ENCODE assay signal across 1 cellular context in genomic region chr5:42985129-42986037, GRCh38.
TF ChIP-seq lines count a peak whose summit lies in the region.

No MANE protein-coding gene starts in this region.

TF ChIP-seq in K562, 482 proteins besides CTCF, POLR2A, EP300 and RAD21 (continued from another document and continues in another):
- TF ChIP-seq, protein P1, sequence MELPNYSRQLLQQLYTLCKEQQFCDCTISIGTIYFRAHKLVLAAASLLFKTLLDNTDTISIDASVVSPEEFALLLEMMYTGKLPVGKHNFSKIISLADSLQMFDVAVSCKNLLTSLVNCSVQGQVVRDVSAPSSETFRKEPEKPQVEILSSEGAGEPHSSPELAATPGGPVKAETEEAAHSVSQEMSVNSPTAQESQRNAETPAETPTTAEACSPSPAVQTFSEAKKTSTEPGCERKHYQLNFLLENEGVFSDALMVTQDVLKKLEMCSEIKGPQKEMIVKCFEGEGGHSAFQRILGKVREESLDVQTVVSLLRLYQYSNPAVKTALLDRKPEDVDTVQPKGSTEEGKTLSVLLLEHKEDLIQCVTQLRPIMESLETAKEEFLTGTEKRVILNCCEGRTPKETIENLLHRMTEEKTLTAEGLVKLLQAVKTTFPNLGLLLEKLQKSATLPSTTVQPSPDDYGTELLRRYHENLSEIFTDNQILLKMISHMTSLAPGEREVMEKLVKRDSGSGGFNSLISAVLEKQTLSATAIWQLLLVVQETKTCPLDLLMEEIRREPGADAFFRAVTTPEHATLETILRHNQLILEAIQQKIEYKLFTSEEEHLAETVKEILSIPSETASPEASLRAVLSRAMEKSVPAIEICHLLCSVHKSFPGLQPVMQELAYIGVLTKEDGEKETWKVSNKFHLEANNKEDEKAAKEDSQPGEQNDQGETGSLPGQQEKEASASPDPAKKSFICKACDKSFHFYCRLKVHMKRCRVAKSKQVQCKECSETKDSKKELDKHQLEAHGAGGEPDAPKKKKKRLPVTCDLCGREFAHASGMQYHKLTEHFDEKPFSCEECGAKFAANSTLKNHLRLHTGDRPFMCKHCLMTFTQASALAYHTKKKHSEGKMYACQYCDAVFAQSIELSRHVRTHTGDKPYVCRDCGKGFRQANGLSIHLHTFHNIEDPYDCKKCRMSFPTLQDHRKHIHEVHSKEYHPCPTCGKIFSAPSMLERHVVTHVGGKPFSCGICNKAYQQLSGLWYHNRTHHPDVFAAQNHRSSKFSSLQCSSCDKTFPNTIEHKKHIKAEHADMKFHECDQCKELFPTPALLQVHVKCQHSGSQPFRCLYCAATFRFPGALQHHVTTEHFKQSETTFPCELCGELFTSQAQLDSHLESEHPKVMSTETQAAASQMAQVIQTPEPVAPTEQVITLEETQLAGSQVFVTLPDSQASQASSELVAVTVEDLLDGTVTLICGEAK (IDR thresholded peaks at IDR 0.05) = no peak
- TF ChIP-seq, protein P1 (CRISPR knock-in tag; IDR thresholded peaks at IDR 0.05) = no peak
- TF ChIP-seq PHTF2 (CRISPR knock-in tag; IDR thresholded peaks at IDR 0.05) = no peak
- TF ChIP-seq, protein P2, sequence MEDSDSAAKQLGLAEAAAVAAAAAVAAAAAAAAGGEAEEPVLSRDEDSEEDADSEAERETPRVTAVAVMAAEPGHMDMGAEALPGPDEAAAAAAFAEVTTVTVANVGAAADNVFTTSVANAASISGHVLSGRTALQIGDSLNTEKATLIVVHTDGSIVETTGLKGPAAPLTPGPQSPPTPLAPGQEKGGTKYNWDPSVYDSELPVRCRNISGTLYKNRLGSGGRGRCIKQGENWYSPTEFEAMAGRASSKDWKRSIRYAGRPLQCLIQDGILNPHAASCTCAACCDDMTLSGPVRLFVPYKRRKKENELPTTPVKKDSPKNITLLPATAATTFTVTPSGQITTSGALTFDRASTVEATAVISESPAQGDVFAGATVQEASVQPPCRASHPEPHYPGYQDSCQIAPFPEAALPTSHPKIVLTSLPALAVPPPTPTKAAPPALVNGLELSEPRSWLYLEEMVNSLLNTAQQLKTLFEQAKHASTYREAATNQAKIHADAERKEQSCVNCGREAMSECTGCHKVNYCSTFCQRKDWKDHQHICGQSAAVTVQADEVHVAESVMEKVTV (CRISPR knock-in tag; IDR thresholded peaks at IDR 0.05) = no peak
- TF ChIP-seq CHD2 (IDR thresholded peaks at IDR 0.05; ENCODE audit: low read depth, low read length) = no peak
- TF ChIP-seq ARID1B (IDR thresholded peaks at IDR 0.05) = 0 out of 2 replicates have a peak, but pooled peaks have one; percentile 26
- TF ChIP-seq MXI1 (IDR thresholded peaks at IDR 0.05; ENCODE audit: low read depth, low read length) = no peak
- TF ChIP-seq FOSL1 (tag; conservative IDR thresholded peaks at IDR 0.05) = peak; percentile 87
- no peak for TF ChIP-seq ZNF23 (CRISPR knock-in tag; IDR thresholded peaks at IDR 0.05)
- no peak for TF ChIP-seq ZNF24 (IDR thresholded peaks at IDR 0.05)
- TF ChIP-seq MBD2 (IDR thresholded peaks at IDR 0.05; ENCODE audit: borderline replicate concordance, low read depth) = no peak
- TF ChIP-seq RHOXF2B (CRISPR knock-in tag; conservative IDR thresholded peaks at IDR 0.05) = no peak
- TF ChIP-seq, protein P3, sequence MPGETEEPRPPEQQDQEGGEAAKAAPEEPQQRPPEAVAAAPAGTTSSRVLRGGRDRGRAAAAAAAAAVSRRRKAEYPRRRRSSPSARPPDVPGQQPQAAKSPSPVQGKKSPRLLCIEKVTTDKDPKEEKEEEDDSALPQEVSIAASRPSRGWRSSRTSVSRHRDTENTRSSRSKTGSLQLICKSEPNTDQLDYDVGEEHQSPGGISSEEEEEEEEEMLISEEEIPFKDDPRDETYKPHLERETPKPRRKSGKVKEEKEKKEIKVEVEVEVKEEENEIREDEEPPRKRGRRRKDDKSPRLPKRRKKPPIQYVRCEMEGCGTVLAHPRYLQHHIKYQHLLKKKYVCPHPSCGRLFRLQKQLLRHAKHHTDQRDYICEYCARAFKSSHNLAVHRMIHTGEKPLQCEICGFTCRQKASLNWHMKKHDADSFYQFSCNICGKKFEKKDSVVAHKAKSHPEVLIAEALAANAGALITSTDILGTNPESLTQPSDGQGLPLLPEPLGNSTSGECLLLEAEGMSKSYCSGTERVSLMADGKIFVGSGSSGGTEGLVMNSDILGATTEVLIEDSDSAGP (CRISPR knock-in tag; IDR thresholded peaks at IDR 0.05) = no peak
- TF ChIP-seq GTF2B (IDR thresholded peaks at IDR 0.05; ENCODE audit: extremely low read depth, insufficient read length) = no peak
- no peak for TF ChIP-seq HDAC6 (IDR thresholded peaks at IDR 0.05; ENCODE audit: low read depth, low read length)
- no peak for TF ChIP-seq YY1 (IDR thresholded peaks at IDR 0.05; ENCODE audit: borderline replicate concordance in 1 of 3, control insufficient read depth in 1 of 3, extremely low read depth in 1 of 3, insufficient read depth in 3 of 3, insufficient read length in 1 of 3, insufficient replicate concordance in 2 of 3, low read depth in 1 of 3, low read length in 2 of 3)
- no peak for TF ChIP-seq ZKSCAN1 (IDR thresholded peaks at IDR 0.05; ENCODE audit: low read depth, low read length)
- TF ChIP-seq ZBTB2 (IDR thresholded peaks at IDR 0.05) = no peak
- peak; percentile 90 to 92 for TF ChIP-seq TRIM24 (IDR thresholded peaks at IDR 0.05)
- TF ChIP-seq SRSF9 (IDR thresholded peaks at IDR 0.05; ENCODE audit: borderline replicate concordance, low read depth, low read length) = no peak
- no peak for TF ChIP-seq HNRNPH1 (optimal IDR thresholded peaks at IDR 0.05; ENCODE audit: low read depth, low read length)
- no peak for TF ChIP-seq ADNP (tag; IDR thresholded peaks at IDR 0.05)
- no peak for TF ChIP-seq ZNF121 (CRISPR knock-in tag; conservative IDR thresholded peaks at IDR 0.05)
- TF ChIP-seq, protein P4, sequence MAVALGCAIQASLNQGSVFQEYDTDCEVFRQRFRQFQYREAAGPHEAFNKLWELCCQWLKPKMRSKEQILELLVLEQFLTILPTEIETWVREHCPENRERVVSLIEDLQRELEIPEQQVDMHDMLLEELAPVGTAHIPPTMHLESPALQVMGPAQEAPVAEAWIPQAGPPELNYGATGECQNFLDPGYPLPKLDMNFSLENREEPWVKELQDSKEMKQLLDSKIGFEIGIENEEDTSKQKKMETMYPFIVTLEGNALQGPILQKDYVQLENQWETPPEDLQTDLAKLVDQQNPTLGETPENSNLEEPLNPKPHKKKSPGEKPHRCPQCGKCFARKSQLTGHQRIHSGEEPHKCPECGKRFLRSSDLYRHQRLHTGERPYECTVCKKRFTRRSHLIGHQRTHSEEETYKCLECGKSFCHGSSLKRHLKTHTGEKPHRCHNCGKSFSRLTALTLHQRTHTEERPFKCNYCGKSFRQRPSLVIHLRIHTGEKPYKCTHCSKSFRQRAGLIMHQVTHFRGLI (CRISPR knock-in tag; IDR thresholded peaks at IDR 0.05) = no peak
- TF ChIP-seq DACH1 (IDR thresholded peaks at IDR 0.05; ENCODE audit: partially characterized antibody) = peak; percentile 44
- TF ChIP-seq, protein P5, sequence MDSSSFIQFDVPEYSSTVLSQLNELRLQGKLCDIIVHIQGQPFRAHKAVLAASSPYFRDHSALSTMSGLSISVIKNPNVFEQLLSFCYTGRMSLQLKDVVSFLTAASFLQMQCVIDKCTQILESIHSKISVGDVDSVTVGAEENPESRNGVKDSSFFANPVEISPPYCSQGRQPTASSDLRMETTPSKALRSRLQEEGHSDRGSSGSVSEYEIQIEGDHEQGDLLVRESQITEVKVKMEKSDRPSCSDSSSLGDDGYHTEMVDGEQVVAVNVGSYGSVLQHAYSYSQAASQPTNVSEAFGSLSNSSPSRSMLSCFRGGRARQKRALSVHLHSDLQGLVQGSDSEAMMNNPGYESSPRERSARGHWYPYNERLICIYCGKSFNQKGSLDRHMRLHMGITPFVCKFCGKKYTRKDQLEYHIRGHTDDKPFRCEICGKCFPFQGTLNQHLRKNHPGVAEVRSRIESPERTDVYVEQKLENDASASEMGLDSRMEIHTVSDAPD (CRISPR knock-in tag; IDR thresholded peaks at IDR 0.05) = no peak
- no peak for TF ChIP-seq TRIM28 (IDR thresholded peaks at IDR 0.05)
- no peak for TF ChIP-seq CXXC5 (CRISPR knock-in tag; IDR thresholded peaks at IDR 0.05)
- TF ChIP-seq HSF4 (CRISPR knock-in tag; IDR thresholded peaks at IDR 0.05; ENCODE audit: borderline replicate concordance) = no peak
- TF ChIP-seq C11orf30 (IDR thresholded peaks at IDR 0.05; ENCODE audit: low read depth) = peak; percentile 64
- no peak for TF ChIP-seq ETV5 (CRISPR knock-in tag; IDR thresholded peaks at IDR 0.05; ENCODE audit: low read depth)
- TF ChIP-seq ZNF655 (CRISPR knock-in tag; IDR thresholded peaks at IDR 0.05) = no peak
- TF ChIP-seq CREB1 (IDR thresholded peaks at IDR 0.05) = no peak
- TF ChIP-seq CREB1 (CRISPR knock-in tag; IDR thresholded peaks at IDR 0.05) = no peak
- TF ChIP-seq MAFF (IDR thresholded peaks at IDR 0.05; ENCODE audit: low read length) = no peak
- no peak for TF ChIP-seq XRCC3 (IDR thresholded peaks at IDR 0.05)
- no peak for TF ChIP-seq RB1 (IDR thresholded peaks at IDR 0.05; ENCODE audit: low read depth)
- no peak for TF ChIP-seq STAT5B (CRISPR knock-in tag; IDR thresholded peaks at IDR 0.05)
- TF ChIP-seq CBX3 (IDR thresholded peaks at IDR 0.05; ENCODE audit: borderline replicate concordance in 1 of 2, low read length in 2 of 2) = peak; percentile 38 to 43; a peak in 1 of 3 replicates
- no peak for TF ChIP-seq BRF1 (IDR thresholded peaks at IDR 0.05; ENCODE audit: borderline replicate concordance, extremely low read depth, insufficient read length)
- TF ChIP-seq, protein P6, sequence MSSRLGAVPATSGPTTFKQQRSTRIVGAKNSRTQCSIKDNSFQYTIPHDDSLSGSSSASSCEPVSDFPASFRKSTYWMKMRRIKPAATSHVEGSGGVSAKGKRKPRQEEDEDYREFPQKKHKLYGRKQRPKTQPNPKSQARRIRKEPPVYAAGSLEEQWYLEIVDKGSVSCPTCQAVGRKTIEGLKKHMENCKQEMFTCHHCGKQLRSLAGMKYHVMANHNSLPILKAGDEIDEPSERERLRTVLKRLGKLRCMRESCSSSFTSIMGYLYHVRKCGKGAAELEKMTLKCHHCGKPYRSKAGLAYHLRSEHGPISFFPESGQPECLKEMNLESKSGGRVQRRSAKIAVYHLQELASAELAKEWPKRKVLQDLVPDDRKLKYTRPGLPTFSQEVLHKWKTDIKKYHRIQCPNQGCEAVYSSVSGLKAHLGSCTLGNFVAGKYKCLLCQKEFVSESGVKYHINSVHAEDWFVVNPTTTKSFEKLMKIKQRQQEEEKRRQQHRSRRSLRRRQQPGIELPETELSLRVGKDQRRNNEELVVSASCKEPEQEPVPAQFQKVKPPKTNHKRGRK (tag; IDR thresholded peaks at IDR 0.05) = no peak
- TF ChIP-seq ZNF830 (CRISPR knock-in tag; IDR thresholded peaks at IDR 0.05) = no peak
- no peak for TF ChIP-seq SMAD1 (IDR thresholded peaks at IDR 0.05; ENCODE audit: low read depth, low read length, partially characterized antibody)
- no peak for TF ChIP-seq ZNF695 (CRISPR knock-in tag; IDR thresholded peaks at IDR 0.05)
- 0 out of 2 replicates have a peak, but pooled peaks have one; percentile 15 for TF ChIP-seq SMAD4 (CRISPR knock-in tag; conservative IDR thresholded peaks at IDR 0.05)
- no peak for TF ChIP-seq SRSF1 (IDR thresholded peaks at IDR 0.05; ENCODE audit: low read depth, low read length)
